In genomic region chr1:174800951-174801350, GRCh38 we compare ENCODE assay signal across 13 cellular contexts.
DNase-seq lines count a peak whose midpoint lies in the region; ATAC-seq and TF ChIP-seq lines count a peak whose summit lies in the region.
"Had no signal": no experiment of that assay in that cellular context is flagged by ENCODE, and none has a peak within 500 bp of the region (broad histone marks: within the 10 kb centered on the region; RNA-seq: fewer than 3 reads in every experiment).

No MANE protein-coding gene starts in this region.

- H2AFZ ChIP-seq in DND-41 (ENCODE audit: low read depth, low read length) (no peak overlapping the region), OCI-LY1 (ENCODE audit: low read length) (no peak overlapping the region)

- H3K4me1 ChIP-seq in DND-41 (ENCODE audit: insufficient read depth, low read length): peaks cover 14% of the 10 kb centered on the region
- H3K4me1 ChIP-seq in OCI-LY1 (ENCODE audit: insufficient read depth, low read length, severe bottlenecking): peaks cover 37% of the 10 kb centered on the region
- peaks cover 10% of the 10 kb centered on the region for H3K4me1 ChIP-seq in endocrine pancreas (ENCODE audit: control insufficient read depth, insufficient read depth, low read length)
- H3K4me1 ChIP-seq in foreskin keratinocyte: no peaks in the 10 kb centered on the region

- peak overlapping the region; percentile 71 for H3K4me2 ChIP-seq in DND-41 (ENCODE audit: insufficient read depth, low read length)
- H3K4me2 ChIP-seq in OCI-LY1 (ENCODE audit: low read length): peak overlapping the region; percentile 80

- H3K27ac ChIP-seq in DND-41 (ENCODE audit: low read length): no peak overlapping the region
- peak overlapping the region; percentile 60 for H3K27ac ChIP-seq in OCI-LY1 (ENCODE audit: low read depth, low read length, poor library complexity, severe bottlenecking)
- no peak overlapping the region for H3K27ac ChIP-seq in foreskin keratinocyte
- H3K27ac ChIP-seq: psoas muscle had no signal

- no peaks in the 10 kb centered on the region for H3F3A ChIP-seq in OCI-LY1 (ENCODE audit: insufficient read depth, low read length)

- H3K9me2 ChIP-seq in OCI-LY1 (ENCODE audit: low read depth, low read length): no peaks in the 10 kb centered on the region

- H3K9me3 ChIP-seq in DND-41 (ENCODE audit: insufficient read depth, low read length, severe bottlenecking) (no peaks in the 10 kb centered on the region), OCI-LY1 (ENCODE audit: low read length) (no peaks in the 10 kb centered on the region), endocrine pancreas (ENCODE audit: control insufficient read depth, low read length) (no peaks in the 10 kb centered on the region)
- H3K9me3 ChIP-seq: psoas muscle, upper lobe of left lung had no signal

- no peaks in the 10 kb centered on the region for H3K27me3 ChIP-seq in DND-41 (ENCODE audit: insufficient read depth, low read length, poor library complexity)
- H3K27me3 ChIP-seq in OCI-LY1 (ENCODE audit: insufficient read depth, low read length): no peaks in the 10 kb centered on the region
- H3K27me3 ChIP-seq in endocrine pancreas (ENCODE audit: control insufficient read depth, insufficient read depth, low read length): no peaks in the 10 kb centered on the region
- H3K27me3 ChIP-seq in foreskin keratinocyte: no peaks in the 10 kb centered on the region
- H3K27me3 ChIP-seq: upper lobe of left lung had no signal

- no peak for TF ChIP-seq CTCF in DND-41 (IDR thresholded peaks at IDR 0.05; ENCODE audit: borderline replicate concordance, extremely low read depth, low read length, poor library complexity, severe bottlenecking)
- TF ChIP-seq CTCF in OCI-LY1 (IDR thresholded peaks at IDR 0.05; ENCODE audit: low read length): no peak
- TF ChIP-seq CTCF in foreskin keratinocyte (conservative IDR thresholded peaks at IDR 0.05): no peak

- no peaks in the 10 kb centered on the region for H3K36me3 ChIP-seq in DND-41 (ENCODE audit: insufficient read depth, low read length)
- no peaks in the 10 kb centered on the region for H3K36me3 ChIP-seq in OCI-LY1 (ENCODE audit: insufficient read depth, low read length)
- H3K36me3 ChIP-seq in endocrine pancreas (ENCODE audit: control insufficient read depth, insufficient read depth, low read length): no peaks in the 10 kb centered on the region
- H3K36me3 ChIP-seq: upper lobe of left lung had no signal

- ATAC-seq in DND-41 (ENCODE audit: insufficient read depth, low read depth) (no peak), GM21786 (IDR thresholded peaks at IDR 0.05; ENCODE audit: unreplicated experiment) (no peak), HG03280 (IDR thresholded peaks at IDR 0.05; ENCODE audit: unreplicated experiment) (no peak), foreskin keratinocyte (no peak)

- H3K9ac ChIP-seq in DND-41 (ENCODE audit: low read depth, low read length): 0 out of 2 replicates have a peak overlapping the region, but pooled peaks have one; percentile 45
- H3K9ac ChIP-seq in OCI-LY1 (ENCODE audit: low read length): peak overlapping the region; percentile 56
- no peak overlapping the region for H3K9ac ChIP-seq in endocrine pancreas (ENCODE audit: control insufficient read depth, insufficient read depth, low read length)

- no peak overlapping the region for H3K4me3 ChIP-seq in DND-41 (ENCODE audit: low read depth in 1 of 2, low read length in 2 of 2)
- H3K4me3 ChIP-seq in OCI-LY1 (ENCODE audit: low read depth, low read length, poor library complexity, severe bottlenecking): peak overlapping the region; percentile 58
- H3K4me3 ChIP-seq in endocrine pancreas (ENCODE audit: control insufficient read depth, insufficient read depth, low read length): peak overlapping the region; percentile 94

- H4K20me1 ChIP-seq in DND-41 (ENCODE audit: insufficient read depth, low read length): no peaks in the 10 kb centered on the region
- H4K20me1 ChIP-seq in OCI-LY1 (ENCODE audit: insufficient read depth, low read length): no peaks in the 10 kb centered on the region

- H3K79me2 ChIP-seq in DND-41 (ENCODE audit: insufficient read depth, low read length) (no peaks in the 10 kb centered on the region), OCI-LY1 (ENCODE audit: insufficient read depth, low read length) (peaks cover 4% of the 10 kb centered on the region; the same call in 1 of the 2 replicates)

- DNase-seq in DND-41: no peak
- DNase-seq in putamen (ENCODE audit: low spot score): peak; percentile 22
- no peak for DNase-seq in HPDE6-E6E7 (ENCODE audit: extremely low spot score)
- no peak for DNase-seq in foreskin keratinocyte
- DNase-seq: effector CD4-positive, alpha-beta T cell; EL; psoas muscle; RPMI8226; upper lobe of left lung had no signal

Comparison
In these comparisons a context has a peak if more than half of its experiments do, and no peak if none do; other contexts are left out.
1. H3K4me3 ChIP-seq: peak in OCI-LY1 (single experiment) and endocrine pancreas (single experiment); none in DND-41 (0 of 2).